7 cellular contexts compared by ENCODE assay signal in genomic region chr7:5344342-5344741, GRCh38.
"Had no signal": no experiment of that assay in that cellular context is flagged by ENCODE, and none has a peak within 500 bp of the region (broad histone marks: within the 10 kb centered on the region; RNA-seq: fewer than 3 reads in every experiment).

No MANE protein-coding gene starts in this region.

- FAIRE-seq: H1, H54, HepG2 had no signal

- H3K27ac ChIP-seq: HL-60 had no signal

- H3K4me3 ChIP-seq: GM23338 had no signal

- ATAC-seq: GM23338 had no signal

- DNase-seq: H9, HCEC 1CT had no signal
